8 cellular contexts compared by ENCODE assay signal in genomic region chr11:74739546-74740270, GRCh38. TPM values are rescaled to one million over a fixed set of nuclear protein-coding genes. Genes with fewer than 3 reads are reported as not detected.
DNase-seq lines count a peak whose midpoint lies in the region; ATAC-seq, FAIRE-seq and TF ChIP-seq lines count a peak whose summit lies in the region.

No MANE protein-coding gene starts in this region.

- TF ChIP-seq CTCF in GM10248 (IDR thresholded peaks at IDR 0.05; ENCODE audit: control extremely low read depth, extremely low read depth, low read depth, missing control alignments) (peak; percentile 91), VCaP (conservative IDR thresholded peaks at IDR 0.05) (peak; percentile 97), H1 (IDR thresholded peaks at IDR 0.05; ENCODE audit: control extremely low read depth in 1 of 3, insufficient read depth in 1 of 3, low read depth in 1 of 3, low read length in 3 of 3) (peak; percentile 80 to 88 (median 86)), type B pancreatic cell (conservative IDR thresholded peaks at IDR 0.05) (peak; percentile 87)

- H2BK5ac ChIP-seq in H1 (ENCODE audit: low read depth, low read length), result no peak overlapping the region
- H2BK5ac ChIP-seq in mesenchymal stem cell (ENCODE audit: low read depth, low read length, poor library complexity, severe bottlenecking), result no peak overlapping the region

- CTCF ChIA-PET in GM10248 (lab: Yijun Ruan, JAX), result interaction anchor here (0.6 to 11.9 kb wide), 32 partner anchors 7 to 491 kb away, joined by 3 to 129 read pairs (median 4); partner anchors contain the start of genes CHRDL2 and RNF169
- CTCF ChIA-PET in H1 (lab: Charles Lee; ENCODE audit: partially characterized antibody), result interaction anchor here (0.6 to 7.3 kb wide), 30 partner anchors 9 to 287 kb away, joined by 3 to 72 read pairs (median 4); partner anchors contain the start of gene RNF169

- H3K27me3 Mint-ChIP-seq in type B pancreatic cell, result peaks cover 33% of the 10 kb centered on the region

- no peak overlapping the region for H3K4ac ChIP-seq in H1 (replicated peaks; ENCODE audit: insufficient read length, low read depth, low read length)
- no peak overlapping the region for H3K4ac ChIP-seq in mesenchymal stem cell (ENCODE audit: low read depth in 1 of 2, low read length in 2 of 2)

- H2AFZ ChIP-seq in H1 (ENCODE audit: low read length) (no peak overlapping the region), mesenchymal stem cell (ENCODE audit: low read depth, low read length) (no peak overlapping the region)

- H3K27ac Mint-ChIP-seq in type B pancreatic cell, result no peak overlapping the region

- H4K8ac ChIP-seq in H1 (ENCODE audit: extremely low read depth, insufficient read depth, low read length) (no peak overlapping the region), mesenchymal stem cell (ENCODE audit: low read length) (no peak overlapping the region)

- no peaks in the 10 kb centered on the region for H3K36me3 ChIP-seq in H1 (ENCODE audit: control insufficient read depth in 2 of 4, insufficient read depth in 4 of 4, low read length in 3 of 4)
- H3K36me3 ChIP-seq in mesenchymal stem cell (ENCODE audit: control insufficient read depth in 1 of 2, insufficient read depth in 2 of 2, low read depth in 1 of 2, low read length in 2 of 2), result no peaks in the 10 kb centered on the region

- H2BK120ac ChIP-seq in H1 (replicated peaks; ENCODE audit: low read depth, low read length) (no peak overlapping the region), mesenchymal stem cell (ENCODE audit: low read depth, low read length) (no peak overlapping the region)

- TF ChIP-seq EP300 in H1 (IDR thresholded peaks at IDR 0.05; ENCODE audit: borderline replicate concordance in 1 of 2, low read depth in 2 of 2, low read length in 2 of 2), result no peak

- H3K14ac ChIP-seq in H1 (ENCODE audit: insufficient read length), result no peak overlapping the region
- no peak overlapping the region for H3K14ac ChIP-seq in mesenchymal stem cell (ENCODE audit: low read length in 2 of 2)

- no peak overlapping the region for H3K4me3 Mint-ChIP-seq in type B pancreatic cell

- FAIRE-seq in A204.1 (lab: Jason Lieb, UNC) (peak; percentile 65), H1 (lab: Jason Lieb, UNC) (peak; percentile 85)

- H3K27ac ChIP-seq in VCaP (no peak overlapping the region), H1 (ENCODE audit: low read depth, low read length) (no peak overlapping the region), mesenchymal stem cell (ENCODE audit: low read length, poor library complexity, severe bottlenecking) (no peak overlapping the region)

- no peak for TF ChIP-seq POLR2A in H1 (IDR thresholded peaks at IDR 0.05; ENCODE audit: control extremely low read depth in 1 of 2, low read depth in 2 of 2, low read length in 2 of 2)

- H2BK15ac ChIP-seq in H1 (ENCODE audit: low read length) (no peak overlapping the region), mesenchymal stem cell (ENCODE audit: low read depth, poor library complexity, severe bottlenecking) (no peak overlapping the region)

- H3K4me1 Mint-ChIP-seq in type B pancreatic cell (ENCODE audit: unreplicated experiment), result peaks cover 2% of the 10 kb centered on the region

- no peak overlapping the region for H2BK20ac ChIP-seq in H1 (ENCODE audit: low read length)

- H3K9ac ChIP-seq in H1 (replicated peaks in 1 of 4; ENCODE audit: extremely low read depth in 1 of 4, low read depth in 3 of 4, low read length in 3 of 4) (no peak overlapping the region), mesenchymal stem cell (ENCODE audit: low read length) (no peak overlapping the region)

- peak; percentile 67 to 83 for TF ChIP-seq RAD21 in H1 (IDR thresholded peaks at IDR 0.05 in 1 of 2, conservative IDR thresholded peaks at IDR 0.05 in 1 of 2; ENCODE audit: low read depth in 2 of 2, low read length in 2 of 2)

- no peak overlapping the region for H3K4me2 ChIP-seq in H1 (ENCODE audit: insufficient read depth in 1 of 2, low read depth in 2 of 2, low read length in 2 of 2)
- H3K4me2 ChIP-seq in mesenchymal stem cell (ENCODE audit: low read length, poor library complexity, severe bottlenecking), result no peak overlapping the region

- H3K23ac ChIP-seq in H1 (ENCODE audit: insufficient read length), result no peak overlapping the region
- no peak overlapping the region for H3K23ac ChIP-seq in mesenchymal stem cell (ENCODE audit: low read length in 2 of 2)

- H3K79me2 ChIP-seq in H1 (ENCODE audit: control insufficient read depth in 1 of 2, insufficient read depth in 2 of 2, low read length in 2 of 2), result no peaks in the 10 kb centered on the region

- H3K27me3 ChIP-seq in H1 (replicated peaks in 1 of 4; ENCODE audit: control insufficient read depth in 3 of 4, extremely low read depth in 1 of 4, insufficient read depth in 3 of 4, low read length in 3 of 4), result no peaks in the 10 kb centered on the region; a peak in 1 of 7 replicates
- H3K27me3 ChIP-seq in mesenchymal stem cell (ENCODE audit: control insufficient read depth in 1 of 2, insufficient read depth in 1 of 2, low read length in 2 of 2), result peaks cover 2 to 8% of the 10 kb centered on the region in 2 experiments

- no peak overlapping the region for H4K5ac ChIP-seq in H1 (ENCODE audit: insufficient read length, low read depth, low read length)

- no peak overlapping the region for H2BK12ac ChIP-seq in H1 (ENCODE audit: low read depth, low read length)
- no peak overlapping the region for H2BK12ac ChIP-seq in mesenchymal stem cell (ENCODE audit: low read length in 2 of 2)

- H3K23me2 ChIP-seq in H1 (ENCODE audit: low read depth, low read length), result no peaks in the 10 kb centered on the region; the same call in 1 of the 2 replicates

- DNase-seq in GM10248 (ENCODE audit: extremely low spot score), result peak; percentile 76
- DNase-seq in NCI-H146 (lab: John Stamatoyannopoulos, UW), result peak; percentile 63
- DNase-seq in H1 (ENCODE audit: low read depth in 1 of 2, low spot score in 2 of 2), result peak in 1 of 2 experiments; percentile 46
- peak; percentile 74 for DNase-seq in mesenchymal stem cell
- no peak for DNase-seq in type B pancreatic cell (ENCODE audit: extremely low spot score, unreplicated experiment)

- no peaks in the 10 kb centered on the region for H3K9me3 Mint-ChIP-seq in type B pancreatic cell

- no peak overlapping the region for H3K56ac ChIP-seq in H1 (replicated peaks; ENCODE audit: insufficient read length, low read depth, low read length)

- H3K4me3 ChIP-seq in H1 (ENCODE audit: extremely low read depth in 1 of 4, insufficient read depth in 2 of 4, low read depth in 3 of 4, low read length in 4 of 4), result no peak overlapping the region
- H3K4me3 ChIP-seq in mesenchymal stem cell (ENCODE audit: insufficient read depth in 1 of 2, low read depth in 1 of 2, low read length in 2 of 2), result no peak overlapping the region

- no peaks in the 10 kb centered on the region for H3K36me3 Mint-ChIP-seq in type B pancreatic cell

- POLR2A ChIA-PET in GM10248 (lab: Yijun Ruan, JAX) (no interaction called here), H1 (lab: Charles Lee; ENCODE audit: partially characterized antibody) (interaction anchor here (1.7 kb wide), 1 partner anchor 9 kb away, joined by 13 read pairs; the partner anchor contains the start of gene RNF169)

- H4K91ac ChIP-seq in H1 (replicated peaks; ENCODE audit: insufficient read length, low read length) (no peak overlapping the region), mesenchymal stem cell (ENCODE audit: low read length) (no peak overlapping the region)

- no peaks in the 10 kb centered on the region for H4K20me1 ChIP-seq in H1 (replicated peaks in 1 of 2; ENCODE audit: control insufficient read depth in 1 of 2, insufficient read depth in 2 of 2, low read length in 2 of 2)

- H3K79me1 ChIP-seq in H1 (ENCODE audit: low read depth, low read length) (no peaks in the 10 kb centered on the region), mesenchymal stem cell (replicated peaks; ENCODE audit: low read length, poor library complexity, severe bottlenecking) (no peaks in the 10 kb centered on the region)

- H3K4me1 ChIP-seq in H1 (replicated peaks in 1 of 4; ENCODE audit: control insufficient read depth in 3 of 4, insufficient read depth in 4 of 4, low read length in 3 of 4), result no peaks in the 10 kb centered on the region
- H3K4me1 ChIP-seq in mesenchymal stem cell (ENCODE audit: control insufficient read depth, insufficient read depth, low read depth, low read length), result no peaks in the 10 kb centered on the region

- 40% methylated on average over 8 of the region's 8 CpGs; no CpG with 5 or more reads in 1 of the 2 experiments for WGBS in H1 (ENCODE audit: extremely low coverage in 1 of 2, insufficient coverage in 1 of 2, insufficient read length in 1 of 2, insufficient replicate concordance in 2 of 2, low coverage in 1 of 2, low lambda C conversion rate in 2 of 2, missing lambda C conversion rate in 1 of 2), 2 experiments
- WGBS in mesenchymal stem cell, result 27% methylated on average over 7 of the region's 8 CpGs

- H3K9me3 ChIP-seq in H1 (ENCODE audit: insufficient read depth in 2 of 2, low read depth in 1 of 2, low read length in 1 of 2) (peaks cover 6% of the 10 kb centered on the region in 2 experiments), mesenchymal stem cell (ENCODE audit: control insufficient read depth, low read length) (no peaks in the 10 kb centered on the region)

- ATAC-seq in GM19467 (IDR thresholded peaks at IDR 0.05; ENCODE audit: unreplicated experiment), result no peak

- H2AK5ac ChIP-seq in H1 (ENCODE audit: low read depth, low read length) (no peak overlapping the region), mesenchymal stem cell (ENCODE audit: low read length, severe bottlenecking) (no peak overlapping the region)

- no peak overlapping the region for H3K18ac ChIP-seq in H1 (ENCODE audit: extremely low read depth, low read length)
- no peak overlapping the region for H3K18ac ChIP-seq in mesenchymal stem cell (ENCODE audit: low read depth in 1 of 2, low read length in 2 of 2)

RNA-seq across cellular contexts. Expression of gene CHRDL2, which starts 8.5 kb away (rescaled TPM):
- 0.25 and 0.48 TPM in 2 replicates for total RNA-seq in H1 (2021; fragmentation: NEBNext Ultra II Directional; extraction: Animal tissue kit (Norgen Biotek cat#: 25700))
- 0.26 and 0.49 TPM in 2 replicates for polyA plus RNA-seq in H1 (2011; rRNA removed)
- 0.18 TPM for polyA plus RNA-seq in H1 (2011; cell fraction: cytosol; rRNA removed)
- polyA plus RNA-seq in H1 (2011; cell fraction: nucleus; rRNA removed), result 0.24 TPM
- 0.40 to 1.0 TPM (median 0.56 TPM) in 4 replicates for polyA plus RNA-seq in H1 (2012, experiment 1 of 2)
- polyA plus RNA-seq in H1 (2012, experiment 2 of 2), result 0.58 TPM
- 1.2 TPM for polyA plus RNA-seq in H1 (2013, experiment 1 of 2)
- polyA plus RNA-seq in H1 (2013, experiment 2 of 2), result 0.52 TPM
- polyA minus RNA-seq in H1 (2011; rRNA and poly(A)+ RNA removed), result 0.09 and 0.34 TPM in 2 replicates
- not detected for polyA minus RNA-seq in H1 (2011; cell fraction: cytosol; rRNA and poly(A)+ RNA removed)
- 0.40 TPM for polyA minus RNA-seq in H1 (2011; cell fraction: nucleus; rRNA and poly(A)+ RNA removed)
- not detected for polyA plus RNA-seq in mesenchymal stem cell (2013, experiment 1 of 2)
- not detected for polyA plus RNA-seq in mesenchymal stem cell (2013, experiment 2 of 2)
- 1.4 TPM in 1 of 2 replicates, not detected in the other for total RNA-seq in type B pancreatic cell (ENCODE audit: low replicate concordance)

RNA-seq across cellular contexts. Expression of gene RNF169, which starts 8.9 kb away (rescaled TPM):
- total RNA-seq in H1 (2021; fragmentation: NEBNext Ultra II Directional; extraction: Animal tissue kit (Norgen Biotek cat#: 25700)), result 12.1 and 12.5 TPM in 2 replicates
- 2.1 and 3.6 TPM in 2 replicates for polyA plus RNA-seq in H1 (2011; rRNA removed)
- polyA plus RNA-seq in H1 (2011; cell fraction: cytosol; rRNA removed), result 3.6 TPM
- polyA plus RNA-seq in H1 (2011; cell fraction: nucleus; rRNA removed), result 3.5 TPM
- 3.4 to 5.0 TPM (median 3.6 TPM) in 4 replicates for polyA plus RNA-seq in H1 (2012, experiment 1 of 2)
- polyA plus RNA-seq in H1 (2012, experiment 2 of 2), result 0.37 TPM
- polyA plus RNA-seq in H1 (2013, experiment 1 of 2), result 4.7 TPM
- 4.4 TPM for polyA plus RNA-seq in H1 (2013, experiment 2 of 2)
- polyA minus RNA-seq in H1 (2011; rRNA and poly(A)+ RNA removed), result 19.6 and 25.2 TPM in 2 replicates
- 22.8 TPM for polyA minus RNA-seq in H1 (2011; cell fraction: cytosol; rRNA and poly(A)+ RNA removed)
- polyA minus RNA-seq in H1 (2011; cell fraction: nucleus; rRNA and poly(A)+ RNA removed), result 29.2 TPM
- polyA plus RNA-seq in mesenchymal stem cell (2013, experiment 1 of 2), result 5.2 TPM
- polyA plus RNA-seq in mesenchymal stem cell (2013, experiment 2 of 2), result 5.0 TPM
- total RNA-seq in type B pancreatic cell (ENCODE audit: low replicate concordance), result 16.8 and 18.8 TPM in 2 replicates
